Comparison of ENCODE assay signal across 1 cellular context in genomic region chr14:73500360-73500759, GRCh38.
TF ChIP-seq lines count a peak whose summit lies in the region.

No MANE protein-coding gene starts in this region.

TF ChIP-seq in HepG2, 621 proteins besides CTCF, POLR2A, EP300 and RAD21:
- TF ChIP-seq ZNF3 (CRISPR knock-in tag; IDR thresholded peaks at IDR 0.05) (no peak), ZBTB33 (CRISPR knock-in tag; IDR thresholded peaks at IDR 0.05) (peak; percentile 94), STAG1 (CRISPR knock-in tag; IDR thresholded peaks at IDR 0.05) (peak; percentile 20; the same call in 1 of the 2 replicates)
TF ChIP-seq in HepG2: peak in this region for 2.
